ENCODE assay signal across 1 cellular context in the genomic region with DNA sequence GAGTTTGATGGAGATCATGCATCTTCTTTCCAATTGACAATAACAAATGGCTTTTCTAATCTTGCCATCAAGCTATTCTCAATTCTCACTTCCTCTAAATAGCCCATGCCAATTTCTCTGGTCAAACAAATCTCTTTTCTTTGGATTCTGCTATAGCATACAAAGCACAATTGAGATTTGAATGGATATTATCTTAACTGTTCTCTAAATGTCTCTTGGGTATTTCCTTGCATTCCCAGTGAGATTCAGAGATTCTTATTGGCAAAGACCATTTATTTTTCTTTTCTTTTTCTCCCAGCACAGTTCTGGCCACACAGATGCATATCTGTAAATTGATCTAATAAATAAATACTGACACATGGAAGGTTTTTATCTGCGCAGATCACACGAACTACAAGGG.
TF ChIP-seq lines count a peak whose summit lies in the region.

A gene with protein sequence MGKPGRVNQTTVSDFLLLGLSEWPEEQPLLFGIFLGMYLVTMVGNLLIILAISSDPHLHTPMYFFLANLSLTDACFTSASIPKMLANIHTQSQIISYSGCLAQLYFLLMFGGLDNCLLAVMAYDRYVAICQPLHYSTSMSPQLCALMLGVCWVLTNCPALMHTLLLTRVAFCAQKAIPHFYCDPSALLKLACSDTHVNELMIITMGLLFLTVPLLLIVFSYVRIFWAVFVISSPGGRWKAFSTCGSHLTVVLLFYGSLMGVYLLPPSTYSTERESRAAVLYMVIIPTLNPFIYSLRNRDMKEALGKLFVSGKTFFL (plus strand): TSS at position 301 of the 400 bp plus-strand sequence. CDS start 100 bp downstream, outside the sequence.

TF ChIP-seq in SK-N-SH treated with all-trans-retinoic acid at 6 μM for 48 hours, 23 proteins besides CTCF, POLR2A, EP300 and RAD21 (continued from another document):
- TF ChIP-seq, protein P1, sequence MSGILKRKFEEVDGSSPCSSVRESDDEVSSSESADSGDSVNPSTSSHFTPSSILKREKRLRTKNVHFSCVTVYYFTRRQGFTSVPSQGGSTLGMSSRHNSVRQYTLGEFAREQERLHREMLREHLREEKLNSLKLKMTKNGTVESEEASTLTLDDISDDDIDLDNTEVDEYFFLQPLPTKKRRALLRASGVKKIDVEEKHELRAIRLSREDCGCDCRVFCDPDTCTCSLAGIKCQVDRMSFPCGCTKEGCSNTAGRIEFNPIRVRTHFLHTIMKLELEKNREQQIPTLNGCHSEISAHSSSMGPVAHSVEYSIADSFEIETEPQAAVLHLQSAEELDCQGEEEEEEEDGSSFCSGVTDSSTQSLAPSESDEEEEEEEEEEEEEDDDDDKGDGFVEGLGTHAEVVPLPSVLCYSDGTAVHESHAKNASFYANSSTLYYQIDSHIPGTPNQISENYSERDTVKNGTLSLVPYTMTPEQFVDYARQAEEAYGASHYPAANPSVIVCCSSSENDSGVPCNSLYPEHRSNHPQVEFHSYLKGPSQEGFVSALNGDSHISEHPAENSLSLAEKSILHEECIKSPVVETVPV (CRISPR knock-in tag; IDR thresholded peaks at IDR 0.05), result no peak
- no peak for TF ChIP-seq SNAI2 (CRISPR knock-in tag; IDR thresholded peaks at IDR 0.05)
- TF ChIP-seq, protein P2, sequence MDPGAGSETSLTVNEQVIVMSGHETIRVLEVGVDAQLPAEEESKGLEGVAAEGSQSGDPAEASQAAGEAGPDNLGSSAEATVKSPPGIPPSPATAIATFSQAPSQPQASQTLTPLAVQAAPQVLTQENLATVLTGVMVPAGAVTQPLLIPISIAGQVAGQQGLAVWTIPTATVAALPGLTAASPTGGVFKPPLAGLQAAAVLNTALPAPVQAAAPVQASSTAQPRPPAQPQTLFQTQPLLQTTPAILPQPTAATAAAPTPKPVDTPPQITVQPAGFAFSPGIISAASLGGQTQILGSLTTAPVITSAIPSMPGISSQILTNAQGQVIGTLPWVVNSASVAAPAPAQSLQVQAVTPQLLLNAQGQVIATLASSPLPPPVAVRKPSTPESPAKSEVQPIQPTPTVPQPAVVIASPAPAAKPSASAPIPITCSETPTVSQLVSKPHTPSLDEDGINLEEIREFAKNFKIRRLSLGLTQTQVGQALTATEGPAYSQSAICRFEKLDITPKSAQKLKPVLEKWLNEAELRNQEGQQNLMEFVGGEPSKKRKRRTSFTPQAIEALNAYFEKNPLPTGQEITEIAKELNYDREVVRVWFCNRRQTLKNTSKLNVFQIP (CRISPR knock-in tag; IDR thresholded peaks at IDR 0.05; ENCODE audit: borderline replicate concordance, low read depth), result no peak
- TF ChIP-seq, protein P3, sequence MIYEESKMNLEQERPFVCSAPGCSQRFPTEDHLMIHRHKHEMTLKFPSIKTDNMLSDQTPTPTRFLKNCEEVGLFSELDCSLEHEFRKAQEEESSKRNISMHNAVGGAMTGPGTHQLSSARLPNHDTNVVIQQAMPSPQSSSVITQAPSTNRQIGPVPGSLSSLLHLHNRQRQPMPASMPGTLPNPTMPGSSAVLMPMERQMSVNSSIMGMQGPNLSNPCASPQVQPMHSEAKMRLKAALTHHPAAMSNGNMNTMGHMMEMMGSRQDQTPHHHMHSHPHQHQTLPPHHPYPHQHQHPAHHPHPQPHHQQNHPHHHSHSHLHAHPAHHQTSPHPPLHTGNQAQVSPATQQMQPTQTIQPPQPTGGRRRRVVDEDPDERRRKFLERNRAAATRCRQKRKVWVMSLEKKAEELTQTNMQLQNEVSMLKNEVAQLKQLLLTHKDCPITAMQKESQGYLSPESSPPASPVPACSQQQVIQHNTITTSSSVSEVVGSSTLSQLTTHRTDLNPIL (CRISPR knock-in tag; IDR thresholded peaks at IDR 0.05; ENCODE audit: low read depth), result no peak
- no peak for TF ChIP-seq ZNF565 (CRISPR knock-in tag; conservative IDR thresholded peaks at IDR 0.05; ENCODE audit: low read depth)
- TF ChIP-seq OSR1 (CRISPR knock-in tag; IDR thresholded peaks at IDR 0.05), result no peak
